Comparison of ENCODE assay signal across 12 cellular contexts in genomic region chr1:35449334-35450008, GRCh38.
DNase-seq lines count a peak whose midpoint lies in the region; ATAC-seq, FAIRE-seq and TF ChIP-seq lines count a peak whose summit lies in the region.
"Had no signal": no experiment of that assay in that cellular context is flagged by ENCODE, and none has a peak within 500 bp of the region (broad histone marks: within the 10 kb centered on the region; RNA-seq: fewer than 3 reads in every experiment).

No MANE protein-coding gene starts in this region.

- DNase-seq in D721Med (ENCODE audit: insufficient read length, low spot score): no peak
- DNase-seq in RPMI7951 (ENCODE audit: low read depth): peak; percentile 88
- no peak for DNase-seq in endodermal cell
- peak; percentile 42 for DNase-seq in pons (ENCODE audit: low spot score)
- DNase-seq in hippocampal formation (lab: John Stamatoyannopoulos, UW): no peak
- DNase-seq in CD8-positive, alpha-beta T cell: no peak
- DNase-seq in activated T-cell treated with anti-CD3 and anti-CD28 coated beads for 4 hours: no peak
- DNase-seq in NCI-H1436 (lab: John Stamatoyannopoulos, UW): no peak
- DNase-seq: KG1, NCI-H345 had no signal

- peaks cover 19% of the 10 kb centered on the region for H3K4me1 ChIP-seq in endodermal cell (ENCODE audit: control insufficient read depth, insufficient read depth, low read length)
- H3K4me1 ChIP-seq in CD8-positive, alpha-beta T cell (ENCODE audit: insufficient read depth, low read length): peaks cover 14% of the 10 kb centered on the region

- WGBS in endodermal cell (ENCODE audit: insufficient coverage in 1 of 2, insufficient read length in 1 of 2), 2 experiments: 86 to 94% methylated on average over 6 to 7 of the region's 7 CpGs

- intact Hi-C loops in CD8-positive, alpha-beta T cell (cut with DNase I, micrococcal nuclease): loop anchor here (2.0 to 5.0 kb wide), 4 partner anchors 57 to 325 kb away; no protein-coding TSS in a partner anchor

- H3K36me3 Mint-ChIP-seq in endodermal cell (ENCODE audit: low read depth): peaks cover 51% of the 10 kb centered on the region
- H3K36me3 Mint-ChIP-seq in CD8-positive, alpha-beta T cell: peaks cover 29% of the 10 kb centered on the region

- H3K36me3 ChIP-seq in endodermal cell (ENCODE audit: control insufficient read depth, insufficient read depth, low read length): peaks cover 80% of the 10 kb centered on the region
- peaks cover 37% of the 10 kb centered on the region for H3K36me3 ChIP-seq in CD8-positive, alpha-beta T cell (ENCODE audit: insufficient read depth, low read length)

- CTCF ChIA-PET in CD8-positive, alpha-beta T cell (lab: Charles Lee): interaction anchor here (2.3 to 7.9 kb wide), 13 partner anchors 10 to 326 kb away, joined by 13 to 144 read pairs (median 30); partner anchors contain the start of genes KIAA0319L and NCDN

- no peak overlapping the region for H3K9ac ChIP-seq in endodermal cell (ENCODE audit: extremely low read depth, low read length, poor library complexity, severe bottlenecking)

- no peak overlapping the region for H3K4me3 Mint-ChIP-seq in endodermal cell
- no peak overlapping the region for H3K4me3 Mint-ChIP-seq in CD8-positive, alpha-beta T cell
- H3K4me3 Mint-ChIP-seq: mesothelial cell of epicardium; stimulated activated naive CD8-positive, alpha-beta T cell treated with anti-CD3 and anti-CD28 coated beads, Interleukin-15, Interleukin-2, amounts not matched to agents 100 ng/mL and 50 ng/mL, for 24 hours had no signal

- H3K27me3 ChIP-seq in endodermal cell (ENCODE audit: control insufficient read depth, insufficient read depth, low read length, poor library complexity, severe bottlenecking): no peaks in the 10 kb centered on the region
- no peaks in the 10 kb centered on the region for H3K27me3 ChIP-seq in CD8-positive, alpha-beta T cell (ENCODE audit: insufficient read depth, low read length)

- TF ChIP-seq CTCF in D721Med (IDR thresholded peaks at IDR 0.05; ENCODE audit: insufficient read depth, missing control alignments) (no peak), endodermal cell (conservative IDR thresholded peaks at IDR 0.05) (no peak)
- no peak for TF ChIP-seq CTCF in CD8-positive, alpha-beta T cell (IDR thresholded peaks at IDR 0.05)

- H3K9me3 Mint-ChIP-seq in endodermal cell: no peaks in the 10 kb centered on the region
- H3K9me3 Mint-ChIP-seq in CD8-positive, alpha-beta T cell: no peaks in the 10 kb centered on the region
- H3K9me3 Mint-ChIP-seq: mesothelial cell of epicardium; stimulated activated naive CD8-positive, alpha-beta T cell treated with anti-CD3 and anti-CD28 coated beads, Interleukin-15, Interleukin-2, amounts not matched to agents 100 ng/mL and 50 ng/mL, for 24 hours had no signal

- peak overlapping the region; percentile 16 for H3K27ac Mint-ChIP-seq in endodermal cell
- no peak overlapping the region for H3K27ac Mint-ChIP-seq in CD8-positive, alpha-beta T cell
- H3K27ac Mint-ChIP-seq: mesothelial cell of epicardium; stimulated activated naive CD8-positive, alpha-beta T cell treated with anti-CD3 and anti-CD28 coated beads, Interleukin-15, Interleukin-2, amounts not matched to agents 100 ng/mL and 50 ng/mL, for 24 hours had no signal

- ATAC-seq in CD8-positive, alpha-beta T cell: no peak

- no peak overlapping the region for H3K27ac ChIP-seq in endodermal cell (ENCODE audit: low read depth, low read length)
- no peak overlapping the region for H3K27ac ChIP-seq in CD8-positive, alpha-beta T cell (ENCODE audit: low read depth, low read length)

- peaks cover 34% of the 10 kb centered on the region for H3K4me1 Mint-ChIP-seq in endodermal cell
- peaks cover 28% of the 10 kb centered on the region for H3K4me1 Mint-ChIP-seq in CD8-positive, alpha-beta T cell (ENCODE audit: low read depth)

- H3K27me3 Mint-ChIP-seq in endodermal cell (ENCODE audit: insufficient read depth): no peaks in the 10 kb centered on the region
- no peaks in the 10 kb centered on the region for H3K27me3 Mint-ChIP-seq in CD8-positive, alpha-beta T cell (ENCODE audit: low read depth)
- H3K27me3 Mint-ChIP-seq: stimulated activated naive CD8-positive, alpha-beta T cell treated with anti-CD3 and anti-CD28 coated beads, Interleukin-15, Interleukin-2, amounts not matched to agents 100 ng/mL and 50 ng/mL, for 24 hours had no signal

- FAIRE-seq in D721Med (lab: Jason Lieb, UNC): peak; percentile 60

- POLR2A ChIA-PET in CD8-positive, alpha-beta T cell (lab: Charles Lee): interaction anchor here (1.6 kb wide), 1 partner anchor 108 kb away, joined by 11 read pairs; the partner anchor contains the start of genes KIAA0319L and NCDN

- no peak overlapping the region for H3K4me3 ChIP-seq in endodermal cell (ENCODE audit: low read length)
- no peak overlapping the region for H3K4me3 ChIP-seq in CD8-positive, alpha-beta T cell (ENCODE audit: low read depth, low read length)

- no peaks in the 10 kb centered on the region for H3K9me3 ChIP-seq in endodermal cell (ENCODE audit: control insufficient read depth, low read length)
- H3K9me3 ChIP-seq in CD8-positive, alpha-beta T cell (ENCODE audit: low read length): no peaks in the 10 kb centered on the region

Comparison
In these comparisons a context has a peak if more than half of its experiments do, and no peak if none do; other contexts are left out.
1. DNase-seq: peak in RPMI7951 (single experiment) and pons (single experiment); none in D721Med (single experiment), endodermal cell (single experiment), hippocampal formation (0 of 2), CD8-positive, alpha-beta T cell (0 of 7), activated T-cell treated with anti-CD3 and anti-CD28 coated beads for 4 hours (single experiment) and NCI-H1436 (single experiment).